8 cellular contexts compared by ENCODE assay signal in genomic region chr12:121806556-121807308, GRCh38. TPM values are rescaled to one million over a fixed set of nuclear protein-coding genes. Genes with fewer than 3 reads are reported as not detected.
DNase-seq lines count a peak whose midpoint lies in the region; ATAC-seq lines count a peak whose summit lies in the region.

No MANE protein-coding gene starts in this region.

- no peaks in the 10 kb centered on the region for H3K27me3 Mint-ChIP-seq in activated T-cell treated with anti-CD3 and anti-CD28 coated beads, Interleukin-2, amount 50 U/mL, for 72 hours (ENCODE audit: low read depth)
- H3K27me3 Mint-ChIP-seq in activated T-helper 1 cell treated with anti-CD3 and anti-CD28 coated beads, Interleukin-12 subunit alpha, Interleukin-12 subunit beta, Interleukin-2, Interleukin-4 antibody, amounts not matched to agents 30 ng/mL and 10 ng/mL and 1 ng/mL, durations not matched to agents 14 hours and 24 hours and 36 hours (ENCODE audit: insufficient read depth) = no peaks in the 10 kb centered on the region

- intact Hi-C loops in activated T-helper 1 cell treated with anti-CD3 and anti-CD28 coated beads, Interleukin-12 subunit alpha, Interleukin-12 subunit beta, Interleukin-2, Interleukin-4 antibody, amounts not matched to agents 30 ng/mL and 10 ng/mL and 1 ng/mL, durations not matched to agents 14 hours and 24 hours and 36 hours (cut with micrococcal nuclease) = loop anchor here (10.0 kb wide), 2 partner anchors 402 to 1272 kb away; partner anchors contain the start of genes RNF10 and RNF34

- ATAC-seq in activated T-cell treated with anti-CD3 and anti-CD28 coated beads, Interleukin-2, amount 50 U/mL, for 72 hours (replicated peaks in 1 of 2) = no peak
- no peak for ATAC-seq in stimulated activated naive CD8-positive, alpha-beta T cell treated with anti-CD3 and anti-CD28 coated beads, Interleukin-15, Interleukin-2, amounts not matched to agents 100 U/mL and 50 U/mL, for 24 hours
- ATAC-seq in GM19328 (IDR thresholded peaks at IDR 0.05; ENCODE audit: unreplicated experiment) = no peak

- H3K36me3 Mint-ChIP-seq in activated T-cell treated with anti-CD3 and anti-CD28 coated beads, Interleukin-2, amount 50 U/mL, for 72 hours (ENCODE audit: insufficient read depth in 2 of 2) = peaks cover 14 to 23% of the 10 kb centered on the region in 2 donors
- H3K36me3 Mint-ChIP-seq in activated T-helper 1 cell treated with anti-CD3 and anti-CD28 coated beads, Interleukin-12 subunit alpha, Interleukin-12 subunit beta, Interleukin-2, Interleukin-4 antibody, amounts not matched to agents 30 ng/mL and 10 ng/mL and 1 ng/mL, durations not matched to agents 14 hours and 24 hours and 36 hours (ENCODE audit: low read depth) = peaks cover 25% of the 10 kb centered on the region

- H3K27ac Mint-ChIP-seq in activated T-cell treated with anti-CD3 and anti-CD28 coated beads, Interleukin-2, amount 50 U/mL, for 72 hours = peak overlapping the region; percentile 84
- H3K27ac Mint-ChIP-seq in activated T-helper 1 cell treated with anti-CD3 and anti-CD28 coated beads, Interleukin-12 subunit alpha, Interleukin-12 subunit beta, Interleukin-2, Interleukin-4 antibody, amounts not matched to agents 30 ng/mL and 10 ng/mL and 1 ng/mL, durations not matched to agents 14 hours and 24 hours and 36 hours = peak overlapping the region; percentile 78

- DNase-seq in activated T-cell treated with anti-CD3 and anti-CD28 coated beads, Interleukin-2, amount 50 U/mL, for 72 hours = no peak
- no peak for DNase-seq in activated T-cell treated with anti-CD3 and anti-CD28 coated beads, Interleukin-2, amount 50 U/mL, for 1 hour
- no peak for DNase-seq in activated T-helper 1 cell treated with anti-CD3 and anti-CD28 coated beads, Interleukin-12 subunit alpha, Interleukin-12 subunit beta, Interleukin-2, Interleukin-4 antibody, amounts not matched to agents 30 ng/mL and 10 ng/mL and 1 ng/mL, durations not matched to agents 14 hours and 24 hours and 36 hours (ENCODE audit: low spot score)
- DNase-seq in inferior parietal cortex (ENCODE audit: extremely low spot score) (peak; percentile 16), NCI-H524 treated with DMSO at 0.1 percent for 48 hours (lab: John Stamatoyannopoulos, UW) (no peak), dermis blood vessel endothelial cell (no peak)
- peak; percentile 14 for DNase-seq in stimulated activated naive CD8-positive, alpha-beta T cell treated with anti-CD3 and anti-CD28 coated beads, Interleukin-15, Interleukin-2, amounts not matched to agents 100 U/mL and 50 U/mL, for 24 hours

- H3K9me3 Mint-ChIP-seq in activated T-cell treated with anti-CD3 and anti-CD28 coated beads, Interleukin-2, amount 50 U/mL, for 72 hours = no peaks in the 10 kb centered on the region
- no peaks in the 10 kb centered on the region for H3K9me3 Mint-ChIP-seq in activated T-helper 1 cell treated with anti-CD3 and anti-CD28 coated beads, Interleukin-12 subunit alpha, Interleukin-12 subunit beta, Interleukin-2, Interleukin-4 antibody, amounts not matched to agents 30 ng/mL and 10 ng/mL and 1 ng/mL, durations not matched to agents 14 hours and 24 hours and 36 hours

- peak overlapping the region; percentile 96 to 97 for H3K4me3 Mint-ChIP-seq in activated T-cell treated with anti-CD3 and anti-CD28 coated beads, Interleukin-2, amount 50 U/mL, for 72 hours
- peak overlapping the region; percentile 97 for H3K4me3 Mint-ChIP-seq in activated T-helper 1 cell treated with anti-CD3 and anti-CD28 coated beads, Interleukin-12 subunit alpha, Interleukin-12 subunit beta, Interleukin-2, Interleukin-4 antibody, amounts not matched to agents 30 ng/mL and 10 ng/mL and 1 ng/mL, durations not matched to agents 14 hours and 24 hours and 36 hours

- peaks cover 48% of the 10 kb centered on the region for H3K4me1 Mint-ChIP-seq in activated T-cell treated with anti-CD3 and anti-CD28 coated beads, Interleukin-2, amount 50 U/mL, for 72 hours (ENCODE audit: low read depth)
- peaks cover 40% of the 10 kb centered on the region for H3K4me1 Mint-ChIP-seq in activated T-helper 1 cell treated with anti-CD3 and anti-CD28 coated beads, Interleukin-12 subunit alpha, Interleukin-12 subunit beta, Interleukin-2, Interleukin-4 antibody, amounts not matched to agents 30 ng/mL and 10 ng/mL and 1 ng/mL, durations not matched to agents 14 hours and 24 hours and 36 hours (ENCODE audit: low read depth)

RNA-seq across cellular contexts. Expression of gene SETD1B, which starts 2.9 kb away (rescaled TPM):
- 10 to 100 TPM; 20.3 to 21.2 TPM for total RNA-seq in activated T-cell treated with anti-CD3 and anti-CD28 coated beads, Interleukin-2, amount 50 U/mL, for 72 hours
- 32.0 and 33.0 TPM in 2 replicates for total RNA-seq in activated T-helper 1 cell treated with anti-CD3 and anti-CD28 coated beads, Interleukin-12 subunit alpha, Interleukin-12 subunit beta, Interleukin-2, Interleukin-4 antibody, amounts not matched to agents 30 ng/mL and 10 ng/mL and 1 ng/mL, durations not matched to agents 14 hours and 24 hours and 36 hours
- 2.7 and 6.7 TPM in 2 replicates for total RNA-seq in dermis blood vessel endothelial cell

RNA-seq across cellular contexts. Expression of gene RHOF, which starts 13.2 kb away (rescaled TPM):
- 100 to 1,000 TPM; 154 to 165 TPM for total RNA-seq in activated T-cell treated with anti-CD3 and anti-CD28 coated beads, Interleukin-2, amount 50 U/mL, for 72 hours
- 111 and 112 TPM in 2 replicates for total RNA-seq in activated T-helper 1 cell treated with anti-CD3 and anti-CD28 coated beads, Interleukin-12 subunit alpha, Interleukin-12 subunit beta, Interleukin-2, Interleukin-4 antibody, amounts not matched to agents 30 ng/mL and 10 ng/mL and 1 ng/mL, durations not matched to agents 14 hours and 24 hours and 36 hours
- 6.1 and 6.5 TPM in 2 replicates for total RNA-seq in dermis blood vessel endothelial cell

RNA-seq across cellular contexts. Expression of gene HPD, which starts 51.9 kb away (rescaled TPM):
- not detected for total RNA-seq in activated T-cell treated with anti-CD3 and anti-CD28 coated beads, Interleukin-2, amount 50 U/mL, for 72 hours
- not detected in 2 replicates for total RNA-seq in activated T-helper 1 cell treated with anti-CD3 and anti-CD28 coated beads, Interleukin-12 subunit alpha, Interleukin-12 subunit beta, Interleukin-2, Interleukin-4 antibody, amounts not matched to agents 30 ng/mL and 10 ng/mL and 1 ng/mL, durations not matched to agents 14 hours and 24 hours and 36 hours
- total RNA-seq in dermis blood vessel endothelial cell = not detected in 2 replicates

Comparison
In these comparisons a context has a peak if more than half of its experiments do, and no peak if none do; other contexts are left out.
1. DNase-seq: peak in inferior parietal cortex (single experiment) and stimulated activated naive CD8-positive, alpha-beta T cell treated with anti-CD3 and anti-CD28 coated beads, Interleukin-15, Interleukin-2, amounts not matched to agents 100 U/mL and 50 U/mL, for 24 hours (single experiment); none in activated T-cell treated with anti-CD3 and anti-CD28 coated beads, Interleukin-2, amount 50 U/mL, for 72 hours (0 of 2), activated T-cell treated with anti-CD3 and anti-CD28 coated beads, Interleukin-2, amount 50 U/mL, for 1 hour (single experiment), activated T-helper 1 cell treated with anti-CD3 and anti-CD28 coated beads, Interleukin-12 subunit alpha, Interleukin-12 subunit beta, Interleukin-2, Interleukin-4 antibody, amounts not matched to agents 30 ng/mL and 10 ng/mL and 1 ng/mL, durations not matched to agents 14 hours and 24 hours and 36 hours (single experiment), NCI-H524 treated with DMSO at 0.1 percent for 48 hours (single experiment) and dermis blood vessel endothelial cell (single experiment).
2. RNA of gene RHOF, which starts 13.2 kb away (total RNA-seq): 154 to 165 TPM in activated T-cell treated with anti-CD3 and anti-CD28 coated beads, Interleukin-2, amount 50 U/mL, for 72 hours and 111 to 112 TPM in activated T-helper 1 cell treated with anti-CD3 and anti-CD28 coated beads, Interleukin-12 subunit alpha, Interleukin-12 subunit beta, Interleukin-2, Interleukin-4 antibody, amounts not matched to agents 30 ng/mL and 10 ng/mL and 1 ng/mL, durations not matched to agents 14 hours and 24 hours and 36 hours; 6.1 to 6.5 TPM in dermis blood vessel endothelial cell; every median in the first group is over 10 times any median in the second.